19 cellular contexts compared by ENCODE assay signal in genomic region chr6:152170313-152170701, GRCh38.
DNase-seq lines count a peak whose midpoint lies in the region; ATAC-seq and TF ChIP-seq lines count a peak whose summit lies in the region.
"Had no signal": no experiment of that assay in that cellular context is flagged by ENCODE, and none has a peak within 500 bp of the region (broad histone marks: within the 10 kb centered on the region; RNA-seq: fewer than 3 reads in every experiment).

No MANE protein-coding gene starts in this region.

- intact Hi-C loops in CD4-positive, alpha-beta T cell (cut with DNase I, micrococcal nuclease): loop anchor here (2.0 to 10.0 kb wide), 2 partner anchors 14 to 786 kb away; no protein-coding TSS in a partner anchor
- intact Hi-C loops in activated T-helper 1 cell treated with anti-CD3 and anti-CD28 coated beads, Interleukin-12 subunit alpha, Interleukin-12 subunit beta, Interleukin-2, Interleukin-4 antibody, amounts not matched to agents 30 ng/mL and 10 ng/mL and 1 ng/mL, durations not matched to agents 14 hours and 24 hours and 36 hours (cut with micrococcal nuclease): loop anchor here (2.0 kb wide), 1 partner anchor 718 kb away; the partner anchor contains the start of gene RMND1

- peaks cover 41% of the 10 kb centered on the region for H3K4me1 Mint-ChIP-seq in T-helper 1 cell treated with Interleukin-12 subunit alpha and Interleukin-12 subunit beta and Interleukin-4 antibody, amounts not matched to agents 30 μg/mL and 1 μg/mL, for 36 hours (ENCODE audit: low read depth)
- peaks cover 72% of the 10 kb centered on the region for H3K4me1 Mint-ChIP-seq in CD4-positive, alpha-beta T cell (ENCODE audit: low read depth)
- H3K4me1 Mint-ChIP-seq in activated T-helper 1 cell treated with anti-CD3 and anti-CD28 coated beads, Interleukin-12 subunit alpha, Interleukin-12 subunit beta, Interleukin-2, Interleukin-4 antibody, amounts not matched to agents 30 ng/mL and 10 ng/mL and 1 ng/mL, durations not matched to agents 14 hours and 24 hours and 36 hours (ENCODE audit: low read depth): peaks cover 25% of the 10 kb centered on the region
- peaks cover 18% of the 10 kb centered on the region for H3K4me1 Mint-ChIP-seq in memory B cell

- H3K9me3 Mint-ChIP-seq in T-helper 1 cell treated with Interleukin-12 subunit alpha and Interleukin-12 subunit beta and Interleukin-4 antibody, amounts not matched to agents 30 μg/mL and 1 μg/mL, for 36 hours: peaks cover 8% of the 10 kb centered on the region
- H3K9me3 Mint-ChIP-seq in CD4-positive, alpha-beta T cell: no peaks in the 10 kb centered on the region
- peaks cover 8% of the 10 kb centered on the region for H3K9me3 Mint-ChIP-seq in activated T-helper 1 cell treated with anti-CD3 and anti-CD28 coated beads, Interleukin-12 subunit alpha, Interleukin-12 subunit beta, Interleukin-2, Interleukin-4 antibody, amounts not matched to agents 30 ng/mL and 10 ng/mL and 1 ng/mL, durations not matched to agents 14 hours and 24 hours and 36 hours
- H3K9me3 Mint-ChIP-seq in memory B cell: peaks cover 6% of the 10 kb centered on the region

- no peaks in the 10 kb centered on the region for H3K27me3 Mint-ChIP-seq in T-helper 1 cell treated with Interleukin-12 subunit alpha and Interleukin-12 subunit beta and Interleukin-4 antibody, amounts not matched to agents 30 μg/mL and 1 μg/mL, for 36 hours (ENCODE audit: low read depth)
- no peaks in the 10 kb centered on the region for H3K27me3 Mint-ChIP-seq in CD4-positive, alpha-beta T cell
- no peaks in the 10 kb centered on the region for H3K27me3 Mint-ChIP-seq in activated T-helper 1 cell treated with anti-CD3 and anti-CD28 coated beads, Interleukin-12 subunit alpha, Interleukin-12 subunit beta, Interleukin-2, Interleukin-4 antibody, amounts not matched to agents 30 ng/mL and 10 ng/mL and 1 ng/mL, durations not matched to agents 14 hours and 24 hours and 36 hours (ENCODE audit: insufficient read depth)
- H3K27me3 Mint-ChIP-seq in memory B cell: no peaks in the 10 kb centered on the region
- H3K27me3 Mint-ChIP-seq: naive B cell had no signal

- TF ChIP-seq CTCF in CD4-positive, alpha-beta T cell (IDR thresholded peaks at IDR 0.05): no peak
- no peak for TF ChIP-seq CTCF in GM13976 (IDR thresholded peaks at IDR 0.05; ENCODE audit: borderline replicate concordance, control extremely low read depth, extremely low read depth, insufficient read depth, missing control alignments)

- peak overlapping the region; percentile 16 for H3K27ac ChIP-seq in CD4-positive, alpha-beta T cell (ENCODE audit: low read depth, low read length)
- H3K27ac ChIP-seq: 22Rv1, cardiac muscle cell, HL-60, left lung, testis had no signal

- in situ Hi-C loops in GM13976 (cut with MboI; ENCODE audit: low sequenced_read_pairs, unreplicated experiment): no loop called here

- CTCF ChIA-PET in CD4-positive, alpha-beta T cell (lab: Charles Lee): interaction anchor here (0.7 kb wide), 2 partner anchors 61 to 63 kb away, joined by 3 to 4 read pairs; no protein-coding TSS in a partner anchor

- no peaks in the 10 kb centered on the region for H3K27me3 ChIP-seq in CD4-positive, alpha-beta T cell (ENCODE audit: control insufficient read depth, insufficient read depth, low read length)
- H3K27me3 ChIP-seq: cardiac muscle cell, left lung, testis had no signal

- no peaks in the 10 kb centered on the region for H3K9me3 ChIP-seq in CD4-positive, alpha-beta T cell (ENCODE audit: control insufficient read depth, low read length)
- H3K9me3 ChIP-seq: left lung, testis had no signal

- H3K4me3 Mint-ChIP-seq in T-helper 1 cell treated with Interleukin-12 subunit alpha and Interleukin-12 subunit beta and Interleukin-4 antibody, amounts not matched to agents 30 μg/mL and 1 μg/mL, for 36 hours: peak overlapping the region; percentile 19
- H3K4me3 Mint-ChIP-seq in CD4-positive, alpha-beta T cell: peak overlapping the region; percentile 62
- peak overlapping the region; percentile 34 for H3K4me3 Mint-ChIP-seq in activated T-helper 1 cell treated with anti-CD3 and anti-CD28 coated beads, Interleukin-12 subunit alpha, Interleukin-12 subunit beta, Interleukin-2, Interleukin-4 antibody, amounts not matched to agents 30 ng/mL and 10 ng/mL and 1 ng/mL, durations not matched to agents 14 hours and 24 hours and 36 hours
- no peak overlapping the region for H3K4me3 Mint-ChIP-seq in memory B cell
- H3K4me3 Mint-ChIP-seq: naive B cell had no signal

- H3K27ac Mint-ChIP-seq in T-helper 1 cell treated with Interleukin-12 subunit alpha and Interleukin-12 subunit beta and Interleukin-4 antibody, amounts not matched to agents 30 μg/mL and 1 μg/mL, for 36 hours: peak overlapping the region; percentile 96
- H3K27ac Mint-ChIP-seq in CD4-positive, alpha-beta T cell: peak overlapping the region; percentile 91
- H3K27ac Mint-ChIP-seq in activated T-helper 1 cell treated with anti-CD3 and anti-CD28 coated beads, Interleukin-12 subunit alpha, Interleukin-12 subunit beta, Interleukin-2, Interleukin-4 antibody, amounts not matched to agents 30 ng/mL and 10 ng/mL and 1 ng/mL, durations not matched to agents 14 hours and 24 hours and 36 hours: peak overlapping the region; percentile 95
- H3K27ac Mint-ChIP-seq in memory B cell: peak overlapping the region; percentile 90

- no peak for ATAC-seq in CD4-positive, alpha-beta T cell (ENCODE audit: poor library complexity)
- no peak for ATAC-seq in memory B cell (ENCODE audit: low read depth)
- ATAC-seq in GM21390 (IDR thresholded peaks at IDR 0.05; ENCODE audit: unreplicated experiment): no peak
- no peak for ATAC-seq in HG02938 (IDR thresholded peaks at IDR 0.05; ENCODE audit: unreplicated experiment)
- ATAC-seq: K562 had no signal

- POLR2A ChIA-PET in CD4-positive, alpha-beta T cell (lab: Charles Lee): interaction anchor here (5.2 kb wide), 1 partner anchor 14 kb away, joined by 69 read pairs; no protein-coding TSS in a partner anchor

- no peak for DNase-seq in T-helper 1 cell
- DNase-seq in CD4-positive, alpha-beta T cell: no peak
- no peak for DNase-seq in activated T-helper 1 cell treated with anti-CD3 and anti-CD28 coated beads, Interleukin-12 subunit alpha, Interleukin-12 subunit beta, Interleukin-2, Interleukin-4 antibody, amounts not matched to agents 30 ng/mL and 10 ng/mL and 1 ng/mL, durations not matched to agents 14 hours and 24 hours and 36 hours (ENCODE audit: low spot score)
- DNase-seq in memory B cell (ENCODE audit: low spot score in 2 of 2): no peak
- DNase-seq in GM13976 (ENCODE audit: low spot score): no peak
- DNase-seq: C1 segment of cervical spinal cord, DMS79 treated with DMSO at 0.1 percent for 48 hours, hypothalamus, left lung, naive B cell, NCI-H1105, testis had no signal

- peaks cover 50% of the 10 kb centered on the region for H3K36me3 Mint-ChIP-seq in T-helper 1 cell treated with Interleukin-12 subunit alpha and Interleukin-12 subunit beta and Interleukin-4 antibody, amounts not matched to agents 30 μg/mL and 1 μg/mL, for 36 hours (ENCODE audit: low read depth)
- peaks cover 87% of the 10 kb centered on the region for H3K36me3 Mint-ChIP-seq in CD4-positive, alpha-beta T cell (ENCODE audit: low read depth)
- peaks cover 37% of the 10 kb centered on the region for H3K36me3 Mint-ChIP-seq in activated T-helper 1 cell treated with anti-CD3 and anti-CD28 coated beads, Interleukin-12 subunit alpha, Interleukin-12 subunit beta, Interleukin-2, Interleukin-4 antibody, amounts not matched to agents 30 ng/mL and 10 ng/mL and 1 ng/mL, durations not matched to agents 14 hours and 24 hours and 36 hours (ENCODE audit: low read depth)
- H3K36me3 Mint-ChIP-seq in memory B cell: peaks cover 44% of the 10 kb centered on the region
